Comparison of ENCODE assay signal across 35 cellular contexts in genomic region chr14:57812000-57812399, GRCh38. TPM values are rescaled to one million over a fixed set of nuclear protein-coding genes. Genes with fewer than 3 reads are reported as not detected.
"Had no signal": no experiment of that assay in that cellular context is flagged by ENCODE, and none has a peak within 500 bp of the region (broad histone marks: within the 10 kb centered on the region; RNA-seq: fewer than 3 reads in every experiment).

No MANE protein-coding gene starts in this region.

- H3K4me3 ChIP-seq: esophagus muscularis mucosa, gastrocnemius medialis, heart left ventricle had no signal

- H3K4me3 Mint-ChIP-seq: activated CD4-positive, alpha-beta memory T cell treated with anti-CD3 and anti-CD28 coated beads, Interleukin-2, amount 10 ng/mL, durations not matched to agents 7 days and 5 days; activated CD4-positive, alpha-beta T cell treated with anti-CD3 and anti-CD28 coated beads, Interleukin-2, amount 10 ng/mL, durations not matched to agents 7 days and 5 days; activated naive CD8-positive, alpha-beta T cell; activated T-cell treated with anti-CD3 and anti-CD28 coated beads, Interleukin-2, amount 50 U/mL, for 4 hours; activated T-helper 17 cell treated with anti-CD3 and anti-CD28 coated beads, Interleukin-2, amount 50 U/mL, for 72 hours; effector memory CD8-positive, alpha-beta T cell; WTC11 had no signal

- H3K27ac ChIP-seq: brain microvascular endothelial cell, esophagus muscularis mucosa, foreskin keratinocyte, gastrocnemius medialis, heart left ventricle, VCaP had no signal

- H3K4me1 ChIP-seq: esophagus muscularis mucosa, gastrocnemius medialis, heart left ventricle had no signal

- H3K27me3 ChIP-seq: brain microvascular endothelial cell, esophagus muscularis mucosa, foreskin keratinocyte, gastrocnemius medialis, heart left ventricle had no signal

- DNase-seq: activated CD4-positive, alpha-beta memory T cell treated with anti-CD3 and anti-CD28 coated beads, Interleukin-2, amount 10 ng/mL, durations not matched to agents 7 days and 5 days; activated CD4-positive, alpha-beta T cell treated with anti-CD3 and anti-CD28 coated beads for 1 hour; activated CD4-positive, alpha-beta T cell treated with anti-CD3 and anti-CD28 coated beads for 4 hours; activated CD4-positive, alpha-beta T cell treated with anti-CD3 and anti-CD28 coated beads, Interleukin-2, amount 10 ng/mL, durations not matched to agents 7 days and 5 days; activated CD4-positive, alpha-beta T cell treated with anti-CD3 and anti-CD28 coated beads, Interleukin-2, amount 50 U/mL, for 4 hours; activated CD8-positive, alpha-beta memory T cell treated with anti-CD3 and anti-CD28 coated beads for 24 hours; activated effector memory CD4-positive, alpha-beta T cell treated with Interleukin-2 at 50 U/mL for 16 hours; activated gamma-delta T cell treated with Interleukin-2 at 50 U/mL for 16 hours; activated naive CD4-positive, alpha-beta T cell treated with anti-CD3 and anti-CD28 coated beads, Interleukin-2, amount 50 U/mL, for 16 hours; activated naive CD4-positive, alpha-beta T cell treated with Interleukin-2 at 50 U/mL for 16 hours; activated T-cell treated with anti-CD3 and anti-CD28 coated beads, Interleukin-2, amount 50 U/mL, for 4 hours; amniotic stem cell; anterior cingulate cortex; brain microvascular endothelial cell; caudate nucleus; cortex of kidney; dermis blood vessel endothelial cell; effector CD4-positive, alpha-beta T cell; effector memory CD8-positive, alpha-beta T cell; erythroblast; foreskin keratinocyte; gastrocnemius medialis; glutamatergic neuron; heart left ventricle; T-helper 2 cell had no signal

- H3K9me3 ChIP-seq: esophagus muscularis mucosa, gastrocnemius medialis, heart left ventricle had no signal

- H3K4me1 Mint-ChIP-seq: activated CD4-positive, alpha-beta T cell treated with anti-CD3 and anti-CD28 coated beads, Interleukin-2, amount 10 ng/mL, durations not matched to agents 7 days and 5 days; activated T-helper 17 cell treated with anti-CD3 and anti-CD28 coated beads, Interleukin-2, amount 50 U/mL, for 72 hours had no signal

- H3K27me3 Mint-ChIP-seq: activated CD4-positive, alpha-beta memory T cell treated with anti-CD3 and anti-CD28 coated beads, Interleukin-2, amount 10 ng/mL, durations not matched to agents 7 days and 5 days; activated CD4-positive, alpha-beta T cell treated with anti-CD3 and anti-CD28 coated beads, Interleukin-2, amount 10 ng/mL, durations not matched to agents 7 days and 5 days; activated naive CD8-positive, alpha-beta T cell; activated T-helper 17 cell treated with anti-CD3 and anti-CD28 coated beads, Interleukin-2, amount 50 U/mL, for 72 hours; effector memory CD8-positive, alpha-beta T cell had no signal

- H3K27ac Mint-ChIP-seq: activated CD4-positive, alpha-beta memory T cell treated with anti-CD3 and anti-CD28 coated beads, Interleukin-2, amount 10 ng/mL, durations not matched to agents 7 days and 5 days; activated CD4-positive, alpha-beta T cell treated with anti-CD3 and anti-CD28 coated beads, Interleukin-2, amount 10 ng/mL, durations not matched to agents 7 days and 5 days; activated naive CD8-positive, alpha-beta T cell; activated T-helper 17 cell treated with anti-CD3 and anti-CD28 coated beads, Interleukin-2, amount 50 U/mL, for 72 hours; effector memory CD8-positive, alpha-beta T cell; WTC11 had no signal

- H3K36me3 Mint-ChIP-seq: activated naive CD8-positive, alpha-beta T cell had no signal

- FAIRE-seq: astrocyte, bronchial epithelial cell, colon had no signal

- ATAC-seq: activated T-cell treated with anti-CD3 and anti-CD28 coated beads, Interleukin-2, amount 50 U/mL, for 4 hours; activated T-helper 17 cell treated with anti-CD3 and anti-CD28 coated beads, Interleukin-2, amount 50 U/mL, for 72 hours; effector memory CD8-positive, alpha-beta T cell; foreskin keratinocyte; gastrocnemius medialis; heart left ventricle; WTC11 had no signal

- H3K36me3 ChIP-seq: brain microvascular endothelial cell, esophagus muscularis mucosa, gastrocnemius medialis, heart left ventricle had no signal

- H3K9me3 Mint-ChIP-seq: activated CD4-positive, alpha-beta memory T cell treated with anti-CD3 and anti-CD28 coated beads, Interleukin-2, amount 10 ng/mL, durations not matched to agents 7 days and 5 days; activated CD4-positive, alpha-beta T cell treated with anti-CD3 and anti-CD28 coated beads, Interleukin-2, amount 10 ng/mL, durations not matched to agents 7 days and 5 days; activated T-cell treated with anti-CD3 and anti-CD28 coated beads, Interleukin-2, amount 50 U/mL, for 4 hours; activated T-helper 17 cell treated with anti-CD3 and anti-CD28 coated beads, Interleukin-2, amount 50 U/mL, for 72 hours; effector memory CD8-positive, alpha-beta T cell had no signal

RNA-seq across cellular contexts. Expression of gene SLC35F4, which starts 53.9 kb away (rescaled TPM):
- total RNA-seq: activated CD4-positive, alpha-beta memory T cell treated with anti-CD3 and anti-CD28 coated beads, Interleukin-2, amount 10 ng/mL, durations not matched to agents 7 days and 5 days; activated CD4-positive, alpha-beta T cell treated with anti-CD3 and anti-CD28 coated beads, Interleukin-2, amount 10 ng/mL, durations not matched to agents 7 days and 5 days; activated T-cell treated with anti-CD3 and anti-CD28 coated beads, Interleukin-2, amount 50 U/mL, for 4 hours; activated T-helper 17 cell treated with anti-CD3 and anti-CD28 coated beads, Interleukin-2, amount 50 U/mL, for 72 hours; astrocyte; bronchial epithelial cell; chondrocyte; dermis blood vessel endothelial cell; foreskin keratinocyte; gastrocnemius medialis; heart left ventricle; T-helper 1 cell treated with Interleukin-12 subunit alpha and Interleukin-12 subunit beta and Interleukin-4 antibody, amounts not matched to agents 30 ng/mL and 1 ng/mL, for 36 hours; WTC11 had no signal
- polyA plus RNA-seq: foreskin keratinocyte, heart left ventricle had no signal
